In the genomic region with DNA sequence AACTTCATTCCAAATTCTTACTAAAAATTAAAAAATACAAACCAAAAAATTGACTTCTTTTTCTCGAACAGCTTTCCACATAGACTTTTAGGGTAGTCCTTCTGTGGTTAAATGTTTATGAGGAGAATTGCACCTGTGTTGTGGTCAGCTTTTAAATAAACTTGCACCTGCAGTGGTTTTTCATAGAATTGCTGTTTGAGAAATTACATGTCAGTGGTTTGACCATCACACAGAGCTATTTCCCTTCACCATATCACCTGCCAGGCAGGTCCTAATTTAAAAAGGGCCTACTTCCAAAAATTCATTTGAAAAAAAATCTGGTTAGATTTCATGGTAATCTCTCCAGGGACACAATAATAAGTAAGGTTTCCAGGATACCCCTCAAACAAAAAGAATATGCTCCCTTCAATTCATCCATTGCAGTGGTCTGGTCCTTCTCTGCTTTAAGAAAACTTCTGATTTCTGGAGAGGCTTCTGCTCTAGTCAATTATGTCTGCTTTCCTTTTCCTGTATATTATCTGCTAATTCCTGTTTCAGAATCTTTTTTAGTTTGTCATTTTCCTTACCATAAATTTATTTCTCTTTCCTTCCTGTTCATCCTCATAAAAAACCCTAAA, we compare ENCODE assay signal across 12 cellular contexts. TPM values are rescaled to one million over a fixed set of nuclear protein-coding genes. Genes with fewer than 3 reads are reported as not detected.
DNase-seq lines count a peak whose midpoint lies in the region; ATAC-seq and TF ChIP-seq lines count a peak whose summit lies in the region.
"Had no signal": no experiment of that assay in that cellular context is flagged by ENCODE, and none has a peak within 500 bp of the region (broad histone marks: within the 10 kb centered on the region; RNA-seq: fewer than 3 reads in every experiment).

No MANE protein-coding gene starts in this region.

- H3K4me1 ChIP-seq in mesenchymal stem cell (ENCODE audit: control insufficient read depth, insufficient read depth, low read depth, low read length), result peaks cover 1% of the 10 kb centered on the region

- no peak overlapping the region for H2AFZ ChIP-seq in mesenchymal stem cell (ENCODE audit: low read depth, low read length)

- no peaks in the 10 kb centered on the region for H3K36me3 ChIP-seq in mesenchymal stem cell (ENCODE audit: control insufficient read depth in 1 of 2, insufficient read depth in 2 of 2, low read depth in 1 of 2, low read length in 2 of 2)

- H3K4me1 Mint-ChIP-seq in mesothelial cell of epicardium, result peaks cover 20% of the 10 kb centered on the region

- H2BK120ac ChIP-seq in mesenchymal stem cell (ENCODE audit: low read depth, low read length), result no peak overlapping the region

- no peak overlapping the region for H2BK12ac ChIP-seq in mesenchymal stem cell (ENCODE audit: low read length in 2 of 2)

- no peak for DNase-seq in mesothelial cell of epicardium (ENCODE audit: low spot score in 2 of 2, unreplicated experiment in 2 of 2)
- DNase-seq in mesenchymal stem cell, result no peak
- no peak for DNase-seq in mesenteric fat pad (ENCODE audit: low spot score)
- DNase-seq in activated CD8-positive, alpha-beta memory T cell treated with anti-CD3 and anti-CD28 coated beads for 24 hours, result no peak
- DNase-seq: activated T-cell treated with anti-CD3 and anti-CD28 coated beads, Interleukin-2, amount 50 U/mL, for 1 hour; effector memory CD4-positive, alpha-beta T cell had no signal

- H3K23ac ChIP-seq in mesenchymal stem cell (ENCODE audit: low read length in 2 of 2), result no peak overlapping the region

- no peaks in the 10 kb centered on the region for H3K79me1 ChIP-seq in mesenchymal stem cell (replicated peaks; ENCODE audit: low read length, poor library complexity, severe bottlenecking)

- H3K4me3 Mint-ChIP-seq in mesothelial cell of epicardium, result no peak overlapping the region

- WGBS in mesenchymal stem cell, result no CpG with 5 or more reads among the region's 1 CpG

- H3K27ac ChIP-seq in mesenchymal stem cell (ENCODE audit: low read length, poor library complexity, severe bottlenecking), result no peak overlapping the region

- no peaks in the 10 kb centered on the region for H3K9me3 Mint-ChIP-seq in mesothelial cell of epicardium

- H3K4me3 ChIP-seq in mesenchymal stem cell (ENCODE audit: insufficient read depth in 1 of 2, low read depth in 1 of 2, low read length in 2 of 2), result no peak overlapping the region

- H3K4ac ChIP-seq in mesenchymal stem cell (ENCODE audit: low read depth in 1 of 2, low read length in 2 of 2), result no peak overlapping the region

- H3K36me3 Mint-ChIP-seq in mesothelial cell of epicardium, result no peaks in the 10 kb centered on the region

- no peak overlapping the region for H3K9ac ChIP-seq in mesenchymal stem cell (ENCODE audit: low read length)

- no peaks in the 10 kb centered on the region for H3K27me3 ChIP-seq in mesenchymal stem cell (ENCODE audit: control insufficient read depth in 1 of 2, insufficient read depth in 1 of 2, low read length in 2 of 2)

- no peak overlapping the region for H2AK5ac ChIP-seq in mesenchymal stem cell (ENCODE audit: low read length, severe bottlenecking)

- no peak overlapping the region for H4K8ac ChIP-seq in mesenchymal stem cell (ENCODE audit: low read length)

- H2BK5ac ChIP-seq in mesenchymal stem cell (ENCODE audit: low read depth, low read length, poor library complexity, severe bottlenecking), result no peak overlapping the region

- H3K18ac ChIP-seq in mesenchymal stem cell (ENCODE audit: low read depth in 1 of 2, low read length in 2 of 2), result no peak overlapping the region

- peak; percentile 78 for ATAC-seq in GM18868 (IDR thresholded peaks at IDR 0.05; ENCODE audit: unreplicated experiment)
- peak; percentile 77 for ATAC-seq in GM21529 (IDR thresholded peaks at IDR 0.05; ENCODE audit: unreplicated experiment)
- ATAC-seq in HG03342 (IDR thresholded peaks at IDR 0.05; ENCODE audit: unreplicated experiment), result peak; percentile 66

- TF ChIP-seq CTCF in mesothelial cell of epicardium (IDR thresholded peaks at IDR 0.05; ENCODE audit: unreplicated experiment), result no peak

- no peak overlapping the region for H4K91ac ChIP-seq in mesenchymal stem cell (ENCODE audit: low read length)

- no peaks in the 10 kb centered on the region for H3K9me3 ChIP-seq in mesenchymal stem cell (ENCODE audit: control insufficient read depth, low read length)

- H3K27ac Mint-ChIP-seq in mesothelial cell of epicardium, result peak overlapping the region; percentile 5

- H3K27me3 Mint-ChIP-seq in mesothelial cell of epicardium (ENCODE audit: low read depth), result peaks cover 5% of the 10 kb centered on the region

- H3K14ac ChIP-seq in mesenchymal stem cell (ENCODE audit: low read length in 2 of 2), result no peak overlapping the region

- H3K4me2 ChIP-seq in mesenchymal stem cell (ENCODE audit: low read length, poor library complexity, severe bottlenecking), result no peak overlapping the region

- no peak overlapping the region for H2BK15ac ChIP-seq in mesenchymal stem cell (ENCODE audit: low read depth, poor library complexity, severe bottlenecking)

RNA-seq across cellular contexts. Expression of a gene that starts 9.8 kb away (rescaled TPM):
- 28.0 to 30.4 TPM (median 29.6 TPM) in 3 replicates for total RNA-seq in mesothelial cell of epicardium
- polyA plus RNA-seq in mesenchymal stem cell (2013, experiment 1 of 2), result 36.2 TPM
- 37.0 TPM for polyA plus RNA-seq in mesenchymal stem cell (2013, experiment 2 of 2)
- 26.1 TPM for total RNA-seq in mesenteric fat pad

RNA-seq across cellular contexts. Expression of a gene that starts 12.2 kb away (rescaled TPM):
- total RNA-seq in mesothelial cell of epicardium (0.16 to 0.47 TPM (median 0.18 TPM) in 3 replicates), mesenteric fat pad (9.4 TPM)
- not detected for polyA plus RNA-seq in mesenchymal stem cell (2013, experiment 1 of 2)
- not detected for polyA plus RNA-seq in mesenchymal stem cell (2013, experiment 2 of 2)
- total RNA-seq: pulmonary artery endothelial cell, SK-MEL-5 had no signal

RNA-seq across cellular contexts. Expression of a gene that starts 43.3 kb away (rescaled TPM):
- total RNA-seq in mesothelial cell of epicardium (96.0 to 101 TPM (median 96.6 TPM) in 3 replicates), mesenteric fat pad (54.8 TPM)
- polyA plus RNA-seq in mesenchymal stem cell (2013, experiment 1 of 2), result 9.3 TPM
- polyA plus RNA-seq in mesenchymal stem cell (2013, experiment 2 of 2), result 8.0 TPM

RNA-seq across cellular contexts. Expression of a gene that starts 49.9 kb away (rescaled TPM):
- total RNA-seq in mesothelial cell of epicardium (not detected in 3 replicates), mesenteric fat pad (not detected)
- polyA plus RNA-seq in mesenchymal stem cell (2013, experiment 1 of 2), result 0.03 TPM
- polyA plus RNA-seq in mesenchymal stem cell (2013, experiment 2 of 2), result not detected
- total RNA-seq: M059J, pulmonary artery endothelial cell, SK-MEL-5 had no signal
